Comparison of ENCODE assay signal across 13 cellular contexts in genomic region chr4:77432702-77433101, GRCh38.
A peak's percentile ranks its signal among the peaks of the same experiment; 100 is the strongest.
DNase-seq lines count a peak whose midpoint lies in the region; ATAC-seq and TF ChIP-seq lines count a peak whose summit lies in the region.
"Had no signal": no experiment of that assay in that cellular context is flagged by ENCODE, and none has a peak within 500 bp of the region (broad histone marks: within the 10 kb centered on the region; RNA-seq: fewer than 3 reads in every experiment).

No MANE protein-coding gene starts in this region.

- no peaks in the 10 kb centered on the region for H3K27me3 Mint-ChIP-seq in CD8-positive, alpha-beta memory T cell
- H3K27me3 Mint-ChIP-seq: activated T-helper 17 cell treated with anti-CD3 and anti-CD28 coated beads, Interleukin-2, amount 50 U/mL, for 72 hours; T-cell had no signal

- no peaks in the 10 kb centered on the region for H3K9me2 ChIP-seq in PC-3 (replicated peaks; ENCODE audit: low read length)
- H3K9me2 ChIP-seq in hepatocyte (replicated peaks; ENCODE audit: insufficient read depth): no peaks in the 10 kb centered on the region

- peaks cover 9% of the 10 kb centered on the region; the same call in 1 of the 2 replicates for H3K27me3 ChIP-seq in PC-3 (ENCODE audit: low read length)
- H3K27me3 ChIP-seq in hepatocyte: no peaks in the 10 kb centered on the region
- H3K27me3 ChIP-seq in MG63: no peaks in the 10 kb centered on the region
- no peaks in the 10 kb centered on the region for H3K27me3 ChIP-seq in CD8-positive, alpha-beta memory T cell (ENCODE audit: insufficient read depth, low read length, poor library complexity, severe bottlenecking)
- H3K27me3 ChIP-seq: body of pancreas had no signal

- WGBS in hepatocyte (ENCODE audit: low lambda C conversion rate, missing lambda C conversion rate): 31% methylated on average over 3 of the region's 3 CpGs

- H3F3A ChIP-seq in PC-3 (ENCODE audit: low read length, unreplicated experiment): no peaks in the 10 kb centered on the region

- no peak overlapping the region for H2AFZ ChIP-seq in PC-3 (ENCODE audit: low read length)
- no peak overlapping the region for H2AFZ ChIP-seq in hepatocyte

- no peak overlapping the region for H3K4me2 ChIP-seq in PC-3 (ENCODE audit: low read length)
- no peak overlapping the region for H3K4me2 ChIP-seq in hepatocyte

- no peaks in the 10 kb centered on the region for H3K9me3 Mint-ChIP-seq in CD8-positive, alpha-beta memory T cell
- H3K9me3 Mint-ChIP-seq: activated T-helper 17 cell treated with anti-CD3 and anti-CD28 coated beads, Interleukin-2, amount 50 U/mL, for 72 hours; T-cell had no signal

- no peak overlapping the region for H3K4me3 ChIP-seq in PC-3 (ENCODE audit: low read length)
- no peak overlapping the region for H3K4me3 ChIP-seq in hepatocyte
- no peak overlapping the region for H3K4me3 ChIP-seq in MG63
- H3K4me3 ChIP-seq in CD8-positive, alpha-beta memory T cell (ENCODE audit: low read length): no peak overlapping the region
- H3K4me3 ChIP-seq: body of pancreas, lower lobe of right lung had no signal

- H3K9me3 ChIP-seq in PC-3 (ENCODE audit: low read length): no peaks in the 10 kb centered on the region
- no peaks in the 10 kb centered on the region for H3K9me3 ChIP-seq in hepatocyte (ENCODE audit: low read depth)
- no peaks in the 10 kb centered on the region for H3K9me3 ChIP-seq in MG63
- H3K9me3 ChIP-seq in CD8-positive, alpha-beta memory T cell (ENCODE audit: low read length): no peaks in the 10 kb centered on the region
- H3K9me3 ChIP-seq: body of pancreas, lower lobe of right lung had no signal

- H3K79me2 ChIP-seq in PC-3 (ENCODE audit: low read length) (no peaks in the 10 kb centered on the region), hepatocyte (no peaks in the 10 kb centered on the region)

- no peaks in the 10 kb centered on the region for H3K36me3 Mint-ChIP-seq in CD8-positive, alpha-beta memory T cell
- H3K36me3 Mint-ChIP-seq: T-cell had no signal

- DNase-seq in ACHN (peak; percentile 10), GM13977 (ENCODE audit: low spot score) (no peak), PC-3 (peak; percentile 29), hepatocyte (ENCODE audit: low spot score) (no peak), MG63 (no peak), NCI-H2029 (lab: John Stamatoyannopoulos, UW) (no peak)
- no peak for DNase-seq in CD8-positive, alpha-beta memory T cell
- DNase-seq: activated CD4-positive, alpha-beta T cell treated with anti-CD3 and anti-CD28 coated beads, Interleukin-2, amount 50 U/mL, for 1 hour; lower lobe of right lung had no signal

- H3K4me3 Mint-ChIP-seq in CD8-positive, alpha-beta memory T cell: no peak overlapping the region
- H3K4me3 Mint-ChIP-seq: activated T-helper 17 cell treated with anti-CD3 and anti-CD28 coated beads, Interleukin-2, amount 50 U/mL, for 72 hours; T-cell had no signal

- H3K9ac ChIP-seq in PC-3 (ENCODE audit: low read length): no peak overlapping the region

- peaks cover 4 to 10% (median 9%) of the 10 kb centered on the region in 3 donors for H3K4me1 Mint-ChIP-seq in CD8-positive, alpha-beta memory T cell
- H3K4me1 Mint-ChIP-seq: activated T-helper 17 cell treated with anti-CD3 and anti-CD28 coated beads, Interleukin-2, amount 50 U/mL, for 72 hours had no signal

- POLR2A ChIA-PET in PC-3 (lab: Charles Lee; ENCODE audit: unreplicated experiment): no interaction called here
- POLR2A ChIA-PET in CD8-positive, alpha-beta memory T cell (lab: Charles Lee): no interaction called here

- H3K36me3 ChIP-seq in PC-3 (ENCODE audit: low read depth, low read length) (no peaks in the 10 kb centered on the region; the same call in 1 of the 2 replicates), hepatocyte (replicated peaks; ENCODE audit: insufficient read depth, low read depth) (no peaks in the 10 kb centered on the region), MG63 (no peaks in the 10 kb centered on the region)
- no peaks in the 10 kb centered on the region for H3K36me3 ChIP-seq in CD8-positive, alpha-beta memory T cell (ENCODE audit: insufficient read depth, low read length)
- H3K36me3 ChIP-seq: lower lobe of right lung had no signal

- H4K20me1 ChIP-seq in PC-3 (ENCODE audit: low read length): no peaks in the 10 kb centered on the region
- no peaks in the 10 kb centered on the region for H4K20me1 ChIP-seq in hepatocyte (ENCODE audit: insufficient read depth, poor library complexity, severe bottlenecking)

- no peaks in the 10 kb centered on the region for H3K4me1 ChIP-seq in PC-3 (ENCODE audit: insufficient read depth, low read length)
- no peaks in the 10 kb centered on the region for H3K4me1 ChIP-seq in hepatocyte (ENCODE audit: insufficient read depth)
- H3K4me1 ChIP-seq in CD8-positive, alpha-beta memory T cell (ENCODE audit: insufficient read depth, low read length): peaks cover 8% of the 10 kb centered on the region

- TF ChIP-seq CTCF in GM13977 (IDR thresholded peaks at IDR 0.05; ENCODE audit: extremely low read depth, insufficient read depth, missing control alignments) (peak; percentile 21), PC-3 (conservative IDR thresholded peaks at IDR 0.05; ENCODE audit: low read depth, low read length) (peak; percentile 25; the same call in 1 of the 2 replicates), hepatocyte (IDR thresholded peaks at IDR 0.05; ENCODE audit: poor library complexity) (peak; percentile 9)

- H3K27ac Mint-ChIP-seq in CD8-positive, alpha-beta memory T cell: no peak overlapping the region
- H3K27ac Mint-ChIP-seq: activated T-helper 17 cell treated with anti-CD3 and anti-CD28 coated beads, Interleukin-2, amount 50 U/mL, for 72 hours; T-cell had no signal

- no peak overlapping the region for H3K27ac ChIP-seq in PC-3 (ENCODE audit: low read length)
- no peak overlapping the region for H3K27ac ChIP-seq in hepatocyte
- H3K27ac ChIP-seq in CD8-positive, alpha-beta memory T cell (ENCODE audit: low read depth, low read length): no peak overlapping the region
- H3K27ac ChIP-seq: lower lobe of right lung had no signal

- ATAC-seq in PC-3: no peak
- no peak for ATAC-seq in HG03159 (IDR thresholded peaks at IDR 0.05; ENCODE audit: unreplicated experiment)

- intact Hi-C loops in PC-3 (cut with micrococcal nuclease): loop anchor here (1.0 to 5.0 kb wide), 2 partner anchors 47 to 65 kb away; no protein-coding TSS in a partner anchor

- no TSS peak for BruUV-seq in PC-3 (replicated peaks; lab: Mats Ljungman, UMichigan)

- in situ Hi-C loops in ACHN (cut with HindIII; ENCODE audit: low pct_ligation_motif_present, low pct_unique_long_range_greater_than_20kb, low sequenced_read_pairs) (no loop called here), GM13977 (cut with MboI; ENCODE audit: low pct_unique_long_range_greater_than_20kb, low sequenced_read_pairs, unreplicated experiment) (no loop called here)

- CTCF ChIA-PET in PC-3 (lab: Charles Lee): no interaction called here
- CTCF ChIA-PET in CD8-positive, alpha-beta memory T cell (lab: Charles Lee): interaction anchor here (1.3 to 1.5 kb wide), 2 partner anchors 48 to 218 kb away, joined by 3 read pairs; no protein-coding TSS in a partner anchor

Comparison
In these comparisons a context has a peak if more than half of its experiments do, and no peak if none do; other contexts are left out.
1. DNase-seq: peak in ACHN (single experiment) and PC-3 (single experiment); none in GM13977 (single experiment), hepatocyte (single experiment), MG63 (single experiment), NCI-H2029 (single experiment) and CD8-positive, alpha-beta memory T cell (0 of 5).
2. Peak in every context shown above with its lines, with median percentiles within 50 percentile points of each other: CTCF ChIP-seq.